ENCODE assay signal across 15 cellular contexts in the genomic region with DNA sequence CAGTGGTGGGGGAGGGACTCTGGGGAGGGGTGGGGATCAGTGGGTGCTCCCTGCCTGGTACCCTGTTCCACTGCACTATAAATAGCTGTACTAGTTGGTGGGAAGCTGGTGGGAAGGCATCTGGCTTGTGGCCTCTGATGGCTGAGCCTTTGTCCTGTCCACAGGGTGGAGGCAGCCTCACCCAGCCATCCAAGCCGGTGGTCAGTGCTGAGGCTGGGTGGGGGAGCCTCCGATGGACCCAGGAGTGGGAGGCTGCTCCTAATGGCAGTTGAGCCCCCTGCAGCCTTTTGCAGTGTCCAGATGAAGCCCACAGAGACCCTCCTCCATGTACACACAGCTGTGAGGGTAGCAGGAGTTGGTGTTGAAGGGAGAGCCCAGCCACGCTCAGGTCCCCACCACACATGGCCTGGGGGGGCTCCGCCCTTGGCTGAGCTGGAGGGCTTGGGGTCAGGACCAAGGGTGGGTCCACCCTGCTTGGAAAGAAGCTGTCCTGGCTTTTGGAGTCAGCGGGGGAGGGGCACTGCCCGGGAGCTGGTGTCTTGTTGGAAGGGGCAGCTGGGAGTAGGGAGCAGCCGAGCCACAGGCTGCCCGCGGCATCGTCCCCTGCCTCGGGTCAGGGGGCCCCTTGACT. TPM values are rescaled to one million over a fixed set of nuclear protein-coding genes. Genes with fewer than 3 reads are reported as not detected.
DNase-seq lines count a peak whose midpoint lies in the region; ATAC-seq, FAIRE-seq and TF ChIP-seq lines count a peak whose summit lies in the region.
"Had no signal": no experiment of that assay in that cellular context is flagged by ENCODE, and none has a peak within 500 bp of the region (broad histone marks: within the 10 kb centered on the region; RNA-seq: fewer than 3 reads in every experiment).

No MANE protein-coding gene starts in this region.

- H3K4ac ChIP-seq in neuronal stem cell (ENCODE audit: low read length), result no peak overlapping the region

- H3K27ac Mint-ChIP-seq in activated CD8-positive, alpha-beta T cell treated with anti-CD3 and anti-CD28 coated beads for 36 hours, result no peak overlapping the region
- H3K27ac Mint-ChIP-seq in activated CD8-positive, alpha-beta T cell treated with anti-CD3 and anti-CD28 coated beads, Interleukin-2, amount 10 ng/mL, durations not matched to agents 7 days and 5 days, result no peak overlapping the region

- H2BK5ac ChIP-seq in neuronal stem cell (ENCODE audit: low read length), result no peak overlapping the region

- H2AFZ ChIP-seq in neuronal stem cell (ENCODE audit: low read length), result no peak overlapping the region

- peaks cover 6% of the 10 kb centered on the region for H3K9me3 Mint-ChIP-seq in activated CD8-positive, alpha-beta T cell treated with anti-CD3 and anti-CD28 coated beads for 36 hours
- H3K9me3 Mint-ChIP-seq in activated CD8-positive, alpha-beta T cell treated with anti-CD3 and anti-CD28 coated beads, Interleukin-2, amount 10 ng/mL, durations not matched to agents 7 days and 5 days (ENCODE audit: insufficient read depth), result no peaks in the 10 kb centered on the region

- H3K36me3 ChIP-seq in esophagus squamous epithelium, result peaks cover 6 to 36% (median 7%) of the 10 kb centered on the region in 3 donors
- peaks cover 19 to 36% of the 10 kb centered on the region in 2 donors for H3K36me3 ChIP-seq in neuronal stem cell (replicated peaks in 1 of 2; ENCODE audit: control insufficient read depth in 2 of 2, insufficient read depth in 2 of 2, low read length in 2 of 2)

- no peak overlapping the region for H2BK15ac ChIP-seq in neuronal stem cell (ENCODE audit: low read length)

- H3K4me1 ChIP-seq in esophagus squamous epithelium (peaks cover 22 to 69% (median 27%) of the 10 kb centered on the region in 3 donors), neuronal stem cell (ENCODE audit: control insufficient read depth in 2 of 2, insufficient read depth in 1 of 2, low read depth in 1 of 2, low read length in 2 of 2) (peaks cover 13 to 15% of the 10 kb centered on the region in 2 donors)

- H3K4me3 ChIP-seq in esophagus squamous epithelium, result peak overlapping the region in 3 of 4 donors; percentile 8 to 87 (median 80)
- H3K4me3 ChIP-seq in neuronal stem cell (ENCODE audit: low read length in 2 of 2), result peak overlapping the region; percentile 36 to 99

- no peak overlapping the region for H2BK120ac ChIP-seq in neuronal stem cell (ENCODE audit: low read depth, low read length)

- H3K4me3 Mint-ChIP-seq in activated CD8-positive, alpha-beta T cell treated with anti-CD3 and anti-CD28 coated beads for 36 hours, result peak overlapping the region; percentile 63
- H3K4me3 Mint-ChIP-seq in activated CD8-positive, alpha-beta T cell treated with anti-CD3 and anti-CD28 coated beads, Interleukin-2, amount 10 ng/mL, durations not matched to agents 7 days and 5 days, result no peak overlapping the region

- peaks cover 14% of the 10 kb centered on the region for H3K4me1 Mint-ChIP-seq in activated CD8-positive, alpha-beta T cell treated with anti-CD3 and anti-CD28 coated beads for 36 hours (ENCODE audit: low read depth)
- peaks cover 9% of the 10 kb centered on the region for H3K4me1 Mint-ChIP-seq in activated CD8-positive, alpha-beta T cell treated with anti-CD3 and anti-CD28 coated beads, Interleukin-2, amount 10 ng/mL, durations not matched to agents 7 days and 5 days (ENCODE audit: low read depth)

- no peak overlapping the region for H3K4me2 ChIP-seq in neuronal stem cell (ENCODE audit: insufficient read depth, low read length, poor library complexity, severe bottlenecking)

- 80% methylated on average over 1 of the region's 11 CpGs; no CpG with 5 or more reads in 1 of the 2 donors for WGBS in esophagus squamous epithelium, 2 donors
- no CpG with 5 or more reads among the region's 11 CpGs for WGBS in neuronal stem cell (ENCODE audit: extremely low coverage in 2 of 2, insufficient read length in 2 of 2, insufficient replicate concordance in 1 of 2), 2 donors

- peak; percentile 42 for FAIRE-seq in HTR-8/SVneo (lab: Jason Lieb, UNC)
- FAIRE-seq: frontal cortex had no signal

- H3K27me3 ChIP-seq in esophagus squamous epithelium (no peaks in the 10 kb centered on the region), neuronal stem cell (ENCODE audit: control insufficient read depth in 3 of 3, insufficient read depth in 3 of 3, low read depth in 1 of 3, low read length in 3 of 3) (peaks cover 0 to 3% (median 0%) of the 10 kb centered on the region in 3 experiments)

- no peak overlapping the region for H2BK12ac ChIP-seq in neuronal stem cell (ENCODE audit: low read length)

- H3K9ac ChIP-seq in neuronal stem cell (ENCODE audit: low read depth, low read length, poor library complexity), result no peak overlapping the region

- H4K8ac ChIP-seq in neuronal stem cell (ENCODE audit: low read depth, low read length), result no peak overlapping the region

- peaks cover 30% of the 10 kb centered on the region for H3K36me3 Mint-ChIP-seq in activated CD8-positive, alpha-beta T cell treated with anti-CD3 and anti-CD28 coated beads for 36 hours (ENCODE audit: low read depth)
- peaks cover 30% of the 10 kb centered on the region for H3K36me3 Mint-ChIP-seq in activated CD8-positive, alpha-beta T cell treated with anti-CD3 and anti-CD28 coated beads, Interleukin-2, amount 10 ng/mL, durations not matched to agents 7 days and 5 days (ENCODE audit: low read depth)

- CTCF ChIA-PET in activated CD8-positive, alpha-beta T cell treated with anti-CD3 and anti-CD28 coated beads for 36 hours (lab: Charles Lee), result interaction anchor here (2.0 to 3.8 kb wide), 2 partner anchors 14 to 27 kb away, joined by 7 to 22 read pairs; partner anchors contain the start of gene PTK6
- CTCF ChIA-PET in activated CD8-positive, alpha-beta T cell treated with anti-CD3 and anti-CD28 coated beads, Interleukin-2, amount 10 ng/mL, durations not matched to agents 7 days and 5 days (lab: Charles Lee), result interaction anchor here (1.4 kb wide), 1 partner anchor 14 kb away, joined by 7 read pairs; the partner anchor contains the start of gene PTK6

- H3K14ac ChIP-seq in neuronal stem cell (ENCODE audit: low read length), result peak overlapping the region; percentile 91

- DNase-seq in activated CD8-positive, alpha-beta T cell treated with anti-CD3 and anti-CD28 coated beads for 36 hours, result no peak
- no peak for DNase-seq in activated CD8-positive, alpha-beta T cell treated with anti-CD3 and anti-CD28 coated beads, Interleukin-2, amount 10 ng/mL, durations not matched to agents 7 days and 5 days
- DNase-seq in HTR-8/SVneo (ENCODE audit: insufficient read length, low spot score) (no peak), esophagus squamous epithelium (lab: John Stamatoyannopoulos, UW) (no peak), neuronal stem cell (ENCODE audit: low spot score) (no peak), NCI-H2196 treated with DMSO at 0.1 percent for 48 hours (lab: John Stamatoyannopoulos, UW; ENCODE audit: unreplicated experiment) (no peak)
- DNase-seq in stimulated activated naive CD4-positive, alpha-beta T cell (lab: John Stamatoyannopoulos, UW), result no peak
- DNase-seq: Kasumi-1, NCI-H187 treated with DMSO at 0.1 percent for 48 hours, NCI-H748 treated with DMSO at 0.1 percent for 48 hours, SIG-M5 had no signal

- POLR2A ChIA-PET in activated CD8-positive, alpha-beta T cell treated with anti-CD3 and anti-CD28 coated beads for 36 hours (lab: Charles Lee), result interaction anchor here (0.7 to 4.4 kb wide), 5 partner anchors 8 to 384 kb away, joined by 3 to 48 read pairs (median 3); partner anchors contain the start of genes GMEB2 and PTK6
- POLR2A ChIA-PET in activated CD8-positive, alpha-beta T cell treated with anti-CD3 and anti-CD28 coated beads, Interleukin-2, amount 10 ng/mL, durations not matched to agents 7 days and 5 days (lab: Charles Lee), result interaction anchor here (1.1 to 2.4 kb wide), 3 partner anchors 12 to 23 kb away, joined by 3 to 15 read pairs (median 4); partner anchors contain the start of gene PTK6

- H3K23ac ChIP-seq in neuronal stem cell (ENCODE audit: low read depth, low read length, poor library complexity), result peak overlapping the region; percentile 32

- H3K9me3 ChIP-seq in esophagus squamous epithelium (no peaks in the 10 kb centered on the region), neuronal stem cell (replicated peaks in 1 of 2; ENCODE audit: control insufficient read depth in 2 of 2, insufficient read depth in 1 of 2, low read depth in 1 of 2, low read length in 2 of 2) (peaks cover 12 to 20% of the 10 kb centered on the region in 2 donors)

- H3K79me1 ChIP-seq in neuronal stem cell (ENCODE audit: low read depth, low read length), result peaks cover 20% of the 10 kb centered on the region

- no peak overlapping the region for H4K91ac ChIP-seq in neuronal stem cell (ENCODE audit: low read depth, low read length, poor library complexity)

- no peak for TF ChIP-seq POLR2A in esophagus squamous epithelium (IDR thresholded peaks at IDR 0.05)

- no peak for ATAC-seq in activated CD8-positive, alpha-beta T cell treated with anti-CD3 and anti-CD28 coated beads for 36 hours
- ATAC-seq in activated CD8-positive, alpha-beta T cell treated with anti-CD3 and anti-CD28 coated beads, Interleukin-2, amount 10 ng/mL, durations not matched to agents 7 days and 5 days, result no peak
- ATAC-seq in GM19455 (IDR thresholded peaks at IDR 0.05; ENCODE audit: unreplicated experiment), result no peak

- H3K27ac ChIP-seq in esophagus squamous epithelium, result peak overlapping the region; percentile 67 to 100 (median 90)
- H3K27ac ChIP-seq in neuronal stem cell (replicated peaks; ENCODE audit: low read length), result no peak overlapping the region

- H3K18ac ChIP-seq in neuronal stem cell (ENCODE audit: low read length), result no peak overlapping the region

- H3K27me3 Mint-ChIP-seq in activated CD8-positive, alpha-beta T cell treated with anti-CD3 and anti-CD28 coated beads for 36 hours, result no peaks in the 10 kb centered on the region
- H3K27me3 Mint-ChIP-seq in activated CD8-positive, alpha-beta T cell treated with anti-CD3 and anti-CD28 coated beads, Interleukin-2, amount 10 ng/mL, durations not matched to agents 7 days and 5 days (ENCODE audit: low read depth), result peaks cover 3% of the 10 kb centered on the region

- intact Hi-C loops in activated CD8-positive, alpha-beta T cell treated with anti-CD3 and anti-CD28 coated beads for 36 hours (cut with micrococcal nuclease), result no loop called here
- intact Hi-C loops in esophagus squamous epithelium (cut with DNase I), result no loop called here

- no peak overlapping the region for H2AK5ac ChIP-seq in neuronal stem cell (ENCODE audit: low read depth, low read length)

- TF ChIP-seq CTCF in activated CD8-positive, alpha-beta T cell treated with anti-CD3 and anti-CD28 coated beads for 36 hours (IDR thresholded peaks at IDR 0.05), result no peak
- TF ChIP-seq CTCF in esophagus squamous epithelium (IDR thresholded peaks at IDR 0.05), result no peak

RNA-seq across cellular contexts. Expression of gene PPDPF, which starts 2.5 kb away (rescaled TPM):
- total RNA-seq in activated CD8-positive, alpha-beta T cell treated with anti-CD3 and anti-CD28 coated beads for 36 hours, result 100 to 1,000 TPM; 193 to 226 TPM
- 100 to 1,000 TPM; 292 to 296 TPM for total RNA-seq in activated CD8-positive, alpha-beta T cell treated with anti-CD3 and anti-CD28 coated beads, Interleukin-2, amount 10 ng/mL, durations not matched to agents 7 days and 5 days
- 100 to 1,000 TPM; 142 to 613 (median 338) TPM for total RNA-seq in esophagus squamous epithelium
- polyA plus RNA-seq in neuronal stem cell (2013, experiment 1 of 2), result 310 TPM
- 296 TPM for polyA plus RNA-seq in neuronal stem cell (2013, experiment 2 of 2)

RNA-seq across cellular contexts. Expression of gene PTK6, which starts 14.1 kb away (rescaled TPM):
- total RNA-seq in activated CD8-positive, alpha-beta T cell treated with anti-CD3 and anti-CD28 coated beads for 36 hours, result under 1 TPM in 1 of 2 experiments, not detected in 1; 0.18 TPM
- under 1 TPM in 1 of 2 experiments, not detected in 1; 0.34 TPM for total RNA-seq in activated CD8-positive, alpha-beta T cell treated with anti-CD3 and anti-CD28 coated beads, Interleukin-2, amount 10 ng/mL, durations not matched to agents 7 days and 5 days
- 100 to 1,000 TPM in 1 of 4 donors, 10 to 100 TPM in 3; 40.8 to 133 (median 49.7) TPM for total RNA-seq in esophagus squamous epithelium
- not detected for polyA plus RNA-seq in neuronal stem cell (2013, experiment 1 of 2)
- polyA plus RNA-seq in neuronal stem cell (2013, experiment 2 of 2), result not detected
- total RNA-seq: frontal cortex had no signal

RNA-seq across cellular contexts. Expression of gene EEF1A2, which starts 24.2 kb away (rescaled TPM):
- 1 to 10 TPM; 1.4 to 2.2 TPM for total RNA-seq in activated CD8-positive, alpha-beta T cell treated with anti-CD3 and anti-CD28 coated beads for 36 hours
- total RNA-seq in activated CD8-positive, alpha-beta T cell treated with anti-CD3 and anti-CD28 coated beads, Interleukin-2, amount 10 ng/mL, durations not matched to agents 7 days and 5 days, result not detected
- 1 to 10 TPM in 3 of 4 donors, under 1 TPM in 1; 0.44 to 3.1 (median 1.9) TPM for total RNA-seq in esophagus squamous epithelium
- 0.57 TPM for polyA plus RNA-seq in neuronal stem cell (2013, experiment 1 of 2)
- 0.96 TPM for polyA plus RNA-seq in neuronal stem cell (2013, experiment 2 of 2)
- total RNA-seq: tibial nerve had no signal

RNA-seq across cellular contexts. Expression of gene SRMS, which starts 24.5 kb away (rescaled TPM):
- not detected for total RNA-seq in activated CD8-positive, alpha-beta T cell treated with anti-CD3 and anti-CD28 coated beads for 36 hours
- not detected for total RNA-seq in activated CD8-positive, alpha-beta T cell treated with anti-CD3 and anti-CD28 coated beads, Interleukin-2, amount 10 ng/mL, durations not matched to agents 7 days and 5 days
- total RNA-seq in esophagus squamous epithelium, result not detected
- not detected for polyA plus RNA-seq in neuronal stem cell (2013, experiment 1 of 2)
- polyA plus RNA-seq in neuronal stem cell (2013, experiment 2 of 2), result not detected
- total RNA-seq: A172, frontal cortex, tibial nerve had no signal

RNA-seq across cellular contexts. Expression of gene FNDC11, which starts 30.9 kb away (rescaled TPM):
- total RNA-seq in activated CD8-positive, alpha-beta T cell treated with anti-CD3 and anti-CD28 coated beads for 36 hours, result under 1 TPM; 0.23 to 0.27 TPM
- total RNA-seq in activated CD8-positive, alpha-beta T cell treated with anti-CD3 and anti-CD28 coated beads, Interleukin-2, amount 10 ng/mL, durations not matched to agents 7 days and 5 days, result under 1 TPM; 0.26 to 0.29 TPM
- total RNA-seq in esophagus squamous epithelium, result under 1 TPM in 1 of 4 donors, not detected in 3; under 0.01 TPM
- polyA plus RNA-seq in neuronal stem cell (2013, experiment 1 of 2), result 7.5 TPM
- polyA plus RNA-seq in neuronal stem cell (2013, experiment 2 of 2), result 7.2 TPM

Comparison
In these comparisons a context has a peak if more than half of its experiments do, and no peak if none do; other contexts are left out.
1. RNA of gene PTK6, which starts 14.1 kb away (total RNA-seq): 40.8 to 133 TPM in esophagus squamous epithelium; 0.34 TPM in activated CD8-positive, alpha-beta T cell treated with anti-CD3 and anti-CD28 coated beads, Interleukin-2, amount 10 ng/mL, durations not matched to agents 7 days and 5 days and 0.18 TPM in activated CD8-positive, alpha-beta T cell treated with anti-CD3 and anti-CD28 coated beads for 36 hours; every median in the first group is over 10 times any median in the second.